9 cellular contexts compared by ENCODE assay signal in the genomic region with DNA sequence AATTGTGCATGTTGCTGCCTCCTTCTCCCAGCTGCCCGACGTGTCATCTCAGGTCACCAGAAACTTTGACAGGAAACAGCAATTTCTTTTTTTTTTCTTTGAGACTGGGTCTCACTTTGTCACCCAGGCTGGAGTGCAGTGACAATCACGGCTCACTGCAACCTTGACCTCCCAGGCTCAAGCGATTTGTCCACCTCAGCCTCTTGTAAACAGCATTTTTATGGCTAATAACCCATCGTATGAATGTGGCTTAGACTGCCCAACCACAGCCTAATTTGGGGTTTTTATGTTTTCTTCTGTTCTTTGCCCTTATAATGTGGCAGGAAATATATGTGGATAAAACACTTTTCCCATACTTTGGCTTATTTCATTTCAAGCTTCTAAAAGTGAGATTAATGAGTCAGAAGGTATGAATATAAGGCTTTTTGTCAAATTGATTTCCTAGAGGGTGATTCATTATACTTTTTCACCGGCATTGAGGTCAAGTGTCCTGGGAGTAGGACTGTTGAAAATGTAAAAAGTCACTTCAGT. TPM values are rescaled to one million over a fixed set of nuclear protein-coding genes. Genes with fewer than 3 reads are reported as not detected.
DNase-seq lines count a peak whose midpoint lies in the region; ATAC-seq and TF ChIP-seq lines count a peak whose summit lies in the region.
"Had no signal": no experiment of that assay in that cellular context is flagged by ENCODE, and none has a peak within 500 bp of the region (broad histone marks: within the 10 kb centered on the region; RNA-seq: fewer than 3 reads in every experiment).

No MANE protein-coding gene starts in this region.

- H3K4me1 Mint-ChIP-seq in CD4-positive, alpha-beta memory T cell = peaks cover 39 to 69% (median 52%) of the 10 kb centered on the region in 4 donors
- peaks cover 44% of the 10 kb centered on the region for H3K4me1 Mint-ChIP-seq in T-helper 17 cell

- TF ChIP-seq EP300 in ovary (IDR thresholded peaks at IDR 0.05) = no peak

- peaks cover 50% of the 10 kb centered on the region for H3K4me1 ChIP-seq in CD4-positive, alpha-beta memory T cell (ENCODE audit: insufficient read depth, low read length)
- H3K4me1 ChIP-seq in ovary (ENCODE audit: insufficient read depth) = peaks cover 3% of the 10 kb centered on the region

- no peak for TF ChIP-seq POLR2A in ovary (IDR thresholded peaks at IDR 0.05)

- H3K27ac Mint-ChIP-seq in CD4-positive, alpha-beta memory T cell = peak overlapping the region in 5 of 7 donors; percentile 14 to 72 (median 38)
- peak overlapping the region; percentile 57 for H3K27ac Mint-ChIP-seq in T-helper 17 cell

- H3K4me3 Mint-ChIP-seq in CD4-positive, alpha-beta memory T cell = peak overlapping the region in 7 of 8 donors; percentile 10 to 66 (median 38)
- peak overlapping the region; percentile 33 for H3K4me3 Mint-ChIP-seq in T-helper 17 cell

- H3K9me3 ChIP-seq in CD4-positive, alpha-beta memory T cell (ENCODE audit: control insufficient read depth in 1 of 2, low read length in 2 of 2) = no peaks in the 10 kb centered on the region
- H3K9me3 ChIP-seq in T-helper 17 cell (ENCODE audit: control insufficient read depth, low read length, poor library complexity, severe bottlenecking) (no peaks in the 10 kb centered on the region), ovary (no peaks in the 10 kb centered on the region)

- no peak overlapping the region for H3K27ac ChIP-seq in CD4-positive, alpha-beta memory T cell (ENCODE audit: low read depth, low read length)
- H3K27ac ChIP-seq in ovary = no peak overlapping the region

- H3K36me3 ChIP-seq in CD4-positive, alpha-beta memory T cell (ENCODE audit: insufficient read depth, low read length) = peaks cover 9% of the 10 kb centered on the region
- H3K36me3 ChIP-seq in ovary = no peaks in the 10 kb centered on the region

- peaks cover 21 to 30% of the 10 kb centered on the region in 2 donors for H3K36me3 Mint-ChIP-seq in CD4-positive, alpha-beta memory T cell
- H3K36me3 Mint-ChIP-seq in T-helper 17 cell (ENCODE audit: low read depth) = peaks cover 8% of the 10 kb centered on the region

- no peaks in the 10 kb centered on the region for H3K27me3 ChIP-seq in CD4-positive, alpha-beta memory T cell (ENCODE audit: insufficient read depth, low read length)
- no peaks in the 10 kb centered on the region for H3K27me3 ChIP-seq in ovary

- WGBS in ovary, 3 donors = 34 to 46% (median 41%) methylated on average over 6 of the region's 6 CpGs

- no peak for TF ChIP-seq CTCF in ovary (IDR thresholded peaks at IDR 0.05)

- CTCF ChIA-PET in CD4-positive, alpha-beta memory T cell (lab: Charles Lee; ENCODE audit: partially characterized antibody) = no interaction called here

- POLR2A ChIA-PET in CD4-positive, alpha-beta memory T cell (lab: Charles Lee; ENCODE audit: partially characterized antibody) = interaction anchor here (1.0 to 1.6 kb wide), 2 partner anchors 35 to 63 kb away, joined by 3 to 4 read pairs; a partner anchor contains a TSS

- no peaks in the 10 kb centered on the region for H3K27me3 Mint-ChIP-seq in CD4-positive, alpha-beta memory T cell
- H3K27me3 Mint-ChIP-seq in T-helper 17 cell = no peaks in the 10 kb centered on the region

- H3K9me3 Mint-ChIP-seq in CD4-positive, alpha-beta memory T cell = no peaks in the 10 kb centered on the region

- intact Hi-C loops in CD4-positive, alpha-beta memory T cell (cut with micrococcal nuclease) = no loop called here
- intact Hi-C loops in ovary (cut with DNase I) = no loop called here

- ATAC-seq in GM21447 (IDR thresholded peaks at IDR 0.05; ENCODE audit: unreplicated experiment) (peak; percentile 28), T-helper 17 cell (no peak), HG02973 (IDR thresholded peaks at IDR 0.05; ENCODE audit: unreplicated experiment) (no peak)

- no peak for DNase-seq in CD4-positive, alpha-beta memory T cell
- no peak for DNase-seq in T-helper 17 cell
- DNase-seq in kidney tubule cell (ENCODE audit: low spot score) = peak; percentile 59
- no peak for DNase-seq in ovary
- no peak for DNase-seq in GDM1 (lab: John Stamatoyannopoulos, UW)
- no peak for DNase-seq in DMS 273 (lab: John Stamatoyannopoulos, UW; ENCODE audit: unreplicated experiment)

- H3K4me3 ChIP-seq in CD4-positive, alpha-beta memory T cell (ENCODE audit: low read length in 2 of 2) = no peak overlapping the region
- no peak overlapping the region for H3K4me3 ChIP-seq in ovary

RNA-seq across cellular contexts. Expression of a gene that starts 31.0 kb away (rescaled TPM):
- total RNA-seq in CD4-positive, alpha-beta memory T cell = not detected
- under 1 TPM; 0.10 to 0.11 TPM for polyA plus RNA-seq in CD4-positive, alpha-beta memory T cell
- not detected for total RNA-seq in T-helper 17 cell
- total RNA-seq in ovary = under 1 TPM in 3 of 7 donors, not detected in 4; 0.05 to 0.38 (median 0.12) TPM
- under 1 TPM in 1 of 2 donors, not detected in 1; 0.18 TPM for polyA plus RNA-seq in ovary
- total RNA-seq: lung microvascular endothelial cell had no signal
